In the genomic region with DNA sequence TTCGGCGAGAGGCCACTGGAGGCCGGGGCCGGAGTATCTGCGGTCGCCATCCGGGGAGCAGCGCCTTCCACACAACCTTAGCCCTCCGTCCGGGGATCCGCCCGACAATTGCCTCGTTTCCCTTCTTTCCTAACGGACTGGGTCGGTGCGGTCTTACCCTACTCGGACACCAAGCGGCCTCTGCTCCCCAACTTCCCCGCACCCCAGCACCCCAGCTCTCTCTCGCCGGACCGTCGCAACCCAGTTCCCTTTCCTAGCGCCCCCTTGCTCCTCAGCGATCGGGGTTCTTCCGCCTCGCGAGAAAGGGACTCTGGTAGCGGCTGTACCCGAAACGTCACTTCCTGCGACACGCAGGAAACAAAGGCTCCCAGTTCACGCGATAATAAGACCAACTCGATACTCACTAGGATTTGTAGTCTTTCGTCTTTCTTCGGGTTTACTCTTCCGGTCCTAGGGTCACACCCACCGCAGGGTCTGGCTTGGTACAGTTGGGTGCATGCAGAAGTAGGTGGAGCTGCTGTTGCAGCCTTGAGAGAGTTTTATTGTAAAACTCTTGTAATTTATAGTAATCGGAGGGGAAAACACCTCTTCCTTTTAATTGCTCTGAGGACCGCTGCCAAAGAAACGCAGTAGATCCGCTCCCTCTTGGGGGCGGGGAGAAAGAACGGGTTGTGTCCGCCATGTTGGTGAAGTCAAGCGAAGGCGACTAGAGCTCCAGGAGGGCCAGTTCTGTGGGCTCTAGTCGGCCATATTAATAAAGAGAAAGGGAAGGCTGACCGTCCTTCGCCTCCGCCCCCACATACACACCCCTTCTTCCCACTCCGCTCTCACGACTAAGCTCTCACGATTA, we compare ENCODE assay signal across 8 cellular contexts. TPM values are rescaled to one million over a fixed set of nuclear protein-coding genes. Genes with fewer than 3 reads are reported as not detected.
DNase-seq lines count a peak whose midpoint lies in the region; ATAC-seq, FAIRE-seq and TF ChIP-seq lines count a peak whose summit lies in the region.

Gene THAP2, plus strand, starts transcription at position 741 of the 850 bp plus-strand sequence. CDS start 209 bp downstream, outside the sequence.
Gene ZFC3H1, minus strand, starts transcription at position 288 of the 850 bp plus-strand sequence. Its CDS starts 238 bp downstream, at position 50.

- H3K9me3 ChIP-seq in keratinocyte (ENCODE audit: control insufficient read depth, low read depth, low read length) = no peaks in the 10 kb centered on the region

- H3K27ac ChIP-seq in keratinocyte (ENCODE audit: control insufficient read depth, insufficient read depth, low read length) = peak within 1 kb of the TSS; percentile 99

- H3K4me3 ChIP-seq in keratinocyte (ENCODE audit: control insufficient read depth in 2 of 3, extremely low read depth in 1 of 3, insufficient read depth in 2 of 3, low read depth in 1 of 3, low read length in 3 of 3) = peak within 1 kb of the TSS; percentile 87 to 97 (median 92)

- ATAC-seq in GM19025 (IDR thresholded peaks at IDR 0.05; ENCODE audit: low read depth, unreplicated experiment) (peak; percentile 91), HG03342 (IDR thresholded peaks at IDR 0.05; ENCODE audit: unreplicated experiment) (peak; percentile 88)
- ATAC-seq in activated CD4-positive, CD25-positive, alpha-beta regulatory T cell treated with anti-CD3 and anti-CD28 coated beads, Interleukin-2, amount 50 U/mL, for 24 hours = peak; percentile 85

- peak; percentile 91 for FAIRE-seq in keratinocyte (lab: Jason Lieb, UNC)

- peaks cover 0 to 2% of the 10 kb centered on the region in 2 experiments for H3K36me3 ChIP-seq in keratinocyte (ENCODE audit: control insufficient read depth in 2 of 2, extremely low read depth in 1 of 2, insufficient read depth in 2 of 2, low read length in 2 of 2)

- H4K20me1 ChIP-seq in keratinocyte (ENCODE audit: control insufficient read depth, extremely low read depth, insufficient read depth, low read length) = peaks cover 9% of the 10 kb centered on the region

- dilution Hi-C loops in keratinocyte (cut with MboI; ENCODE audit: extremely low pct_ligation_motif_present, low sequenced_read_pairs) = loop anchor here (5.0 kb wide), 1 partner anchor 74 kb away; no protein-coding TSS in a partner anchor

- H3K9ac ChIP-seq in keratinocyte (ENCODE audit: control insufficient read depth, extremely low read depth, insufficient read depth, low read length) = peak within 1 kb of the TSS; percentile 100

- DNase-seq in AG20443 (ENCODE audit: low spot score) (peak; percentile 94), NCI-H345 treated with DMSO at 0.1 percent for 48 hours (lab: John Stamatoyannopoulos, UW; ENCODE audit: unreplicated experiment) (peak; percentile 99), cerebellar nuclear complex (lab: John Stamatoyannopoulos, UW) (peak; percentile 89 to 97), keratinocyte (ENCODE audit: low read depth, low spot score) (peak; percentile 92)
- DNase-seq in stimulated activated CD4-positive, alpha-beta T cell treated with anti-CD3 and anti-CD28 coated beads, Interleukin-15, amount 100 ng/mL, for 1 hour (ENCODE audit: low read depth in 1 of 2, low spot score in 1 of 2) = peak; percentile 67 to 73

- H3K4me2 ChIP-seq in keratinocyte (ENCODE audit: control insufficient read depth, extremely low read depth, insufficient read depth, low read depth, low read length) = peak within 1 kb of the TSS; percentile 92

- H3K4me1 ChIP-seq in keratinocyte (ENCODE audit: control insufficient read depth, extremely low read depth, insufficient read depth, low read length) = peaks cover 9% of the 10 kb centered on the region

- H3K27me3 ChIP-seq in keratinocyte (ENCODE audit: control insufficient read depth, extremely low read depth, insufficient read depth, low read length) = no peaks in the 10 kb centered on the region

- peaks cover 65% of the 10 kb centered on the region for H3K79me2 ChIP-seq in keratinocyte (ENCODE audit: control insufficient read depth, insufficient read depth, low read length)

- H2AFZ ChIP-seq in keratinocyte (ENCODE audit: control insufficient read depth, low read length) = peak within 1 kb of the TSS; percentile 86

- H3K9me1 ChIP-seq in keratinocyte (ENCODE audit: control insufficient read depth, extremely low read depth, insufficient read depth, low read length) = no peaks in the 10 kb centered on the region

- peak; percentile 15 to 51 (median 42) for TF ChIP-seq CTCF in keratinocyte (optimal IDR thresholded peaks at IDR 0.05 in 1 of 3, IDR thresholded peaks at IDR 0.05 in 1 of 3, conservative IDR thresholded peaks at IDR 0.05 in 1 of 3; ENCODE audit: extremely low read depth in 1 of 3, insufficient read depth in 2 of 3, low read length in 3 of 3)

RNA-seq across cellular contexts. Expression of gene THAP2, which starts in this region (rescaled TPM):
- 1.2 to 4.4 TPM (median 2.7 TPM) in 3 replicates for polyA plus RNA-seq in keratinocyte
- polyA plus RNA-seq in keratinocyte (2011; ENCODE audit: low read depth) = 16.3 TPM
- polyA plus RNA-seq in keratinocyte (2011; cell fraction: cytosol; rRNA removed) = 1.2 and 4.6 TPM in 2 replicates
- 6.7 and 10.0 TPM in 2 replicates for polyA plus RNA-seq in keratinocyte (2011; cell fraction: nucleus; rRNA removed)
- 1.7 and 5.7 TPM in 2 replicates for polyA plus RNA-seq in keratinocyte (2012; ENCODE audit: low replicate concordance)
- polyA minus RNA-seq in keratinocyte = 0.69 to 1.9 TPM in 2 of 3 replicates, not detected in the other
- 0.58 TPM for polyA minus RNA-seq in keratinocyte (2011; cell fraction: cytosol; rRNA and poly(A)+ RNA removed)
- 1.8 and 4.7 TPM in 2 replicates for polyA minus RNA-seq in keratinocyte (2011; cell fraction: nucleus; rRNA and poly(A)+ RNA removed)

RNA-seq across cellular contexts. Expression of gene ZFC3H1, which starts in this region (rescaled TPM):
- polyA plus RNA-seq in keratinocyte = 20.3 to 56.3 TPM (median 39.3 TPM) in 3 replicates
- polyA plus RNA-seq in keratinocyte (2011; ENCODE audit: low read depth) = 30.1 TPM
- 10.1 and 25.5 TPM in 2 replicates for polyA plus RNA-seq in keratinocyte (2011; cell fraction: cytosol; rRNA removed)
- 131 and 172 TPM in 2 replicates for polyA plus RNA-seq in keratinocyte (2011; cell fraction: nucleus; rRNA removed)
- 13.5 and 26.3 TPM in 2 replicates for polyA plus RNA-seq in keratinocyte (2012; ENCODE audit: low replicate concordance)
- 8.0 to 53.2 TPM (median 23.8 TPM) in 3 replicates for polyA minus RNA-seq in keratinocyte
- polyA minus RNA-seq in keratinocyte (2011; cell fraction: cytosol; rRNA and poly(A)+ RNA removed) = 8.2 TPM
- 52.9 and 98.6 TPM in 2 replicates for polyA minus RNA-seq in keratinocyte (2011; cell fraction: nucleus; rRNA and poly(A)+ RNA removed)

Comparison
In these comparisons a context has a peak if more than half of its experiments do, and no peak if none do; other contexts are left out.
1. Peak in every context shown above with its lines: DNase-seq, ATAC-seq, H3K4me3 ChIP-seq and H3K27ac ChIP-seq.